In the genomic region with DNA sequence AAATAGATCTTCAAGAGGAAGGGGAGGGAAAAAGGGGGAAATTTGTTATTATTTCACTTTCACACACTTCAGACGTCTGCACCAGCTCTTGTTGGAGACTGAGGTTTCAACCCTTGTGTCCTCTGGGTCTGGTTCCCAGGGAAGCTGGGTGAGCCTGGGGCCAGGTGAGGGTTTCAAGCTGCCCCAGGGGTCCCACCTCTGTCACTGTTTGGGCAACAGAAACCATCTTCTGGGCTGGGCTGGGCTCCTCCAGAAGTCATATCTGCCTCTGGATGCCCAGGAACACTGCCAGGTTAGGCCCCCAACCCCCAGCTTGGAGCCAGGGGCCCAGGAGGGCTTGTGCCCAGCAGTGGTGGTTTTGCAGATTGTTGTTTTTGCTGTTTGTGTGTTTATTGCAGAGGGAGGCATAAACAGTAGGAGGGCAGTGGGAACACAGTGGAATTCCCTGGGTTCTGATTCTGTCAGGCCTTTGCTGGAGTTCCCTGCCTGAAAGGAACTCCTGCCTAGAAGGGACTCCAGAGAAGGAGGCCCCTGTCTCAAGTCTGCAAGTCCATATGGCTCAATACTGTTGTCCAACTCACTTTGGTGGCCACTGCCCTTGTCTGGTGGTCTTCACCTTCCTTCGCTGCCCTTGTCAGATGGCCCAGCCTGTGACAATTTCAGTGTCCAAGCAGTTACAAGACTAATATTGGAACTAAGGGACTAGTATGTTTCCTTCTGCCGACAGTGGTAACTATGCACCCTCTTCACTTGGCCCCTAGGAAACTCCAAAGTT, we compare ENCODE assay signal across 16 cellular contexts. TPM values are rescaled to one million over a fixed set of nuclear protein-coding genes. Genes with fewer than 3 reads are reported as not detected.
DNase-seq lines count a peak whose midpoint lies in the region; ATAC-seq, FAIRE-seq and TF ChIP-seq lines count a peak whose summit lies in the region.
"Had no signal": no experiment of that assay in that cellular context is flagged by ENCODE, and none has a peak within 500 bp of the region (broad histone marks: within the 10 kb centered on the region; RNA-seq: fewer than 3 reads in every experiment).

No MANE protein-coding gene starts in this region.

- no peak overlapping the region; a peak in 1 of 6 replicates for H3K27ac ChIP-seq in A549

- POLR2A ChIA-PET in A549 (lab: Yijun Ruan, JAX), result no interaction called here

- CTCF ChIA-PET in A549 (lab: Yijun Ruan, JAX), result interaction anchor here (1.1 to 1.5 kb wide), 2 partner anchors 13 to 269 kb away, joined by 3 to 7 read pairs; no protein-coding TSS in a partner anchor

- ATAC-seq in A549 (peak in 1 of 2 experiments; percentile 26; a peak in 3 of 6 replicates), GM19463 (IDR thresholded peaks at IDR 0.05; ENCODE audit: unreplicated experiment) (peak; percentile 31), GM21526 (IDR thresholded peaks at IDR 0.05; ENCODE audit: low FRiP score, unreplicated experiment) (no peak), Right ventricle myocardium inferior (no peak), HG03342 (IDR thresholded peaks at IDR 0.05; ENCODE audit: unreplicated experiment) (no peak)
- ATAC-seq in activated T-helper 17 cell treated with anti-CD3 and anti-CD28 coated beads, Interleukin-2, amount 50 U/mL, for 72 hours (replicated peaks), result peak; percentile 10
- no peak for ATAC-seq in activated CD4-positive, CD25-positive, alpha-beta regulatory T cell treated with anti-CD3 and anti-CD28 coated beads, Interleukin-2, amount 50 U/mL, for 24 hours
- ATAC-seq: stimulated activated memory B cell treated with anti-CD40 and anti-IgM and Interleukin-4, amounts not matched to agents 10 μg/mL and 1 μg/mL and 100 μg/mL, for 72 hours had no signal

- no peak for FAIRE-seq in A549 (lab: Jason Lieb, UNC)
- FAIRE-seq: TTC549 had no signal

- WGBS in A549 (ENCODE audit: missing lambda C conversion rate), result 76% methylated on average over 3 of the region's 3 CpGs

- peaks cover 23% of the 10 kb centered on the region for H3K4me1 ChIP-seq in A549

- intact Hi-C loops in Right ventricle myocardium inferior (cut with DNase I), result no loop called here

- no peak for TF ChIP-seq EP300 in A549 (IDR thresholded peaks at IDR 0.05)

- no peaks in the 10 kb centered on the region for H3K9me3 Mint-ChIP-seq in activated T-helper 17 cell treated with anti-CD3 and anti-CD28 coated beads, Interleukin-2, amount 50 U/mL, for 72 hours
- H3K9me3 Mint-ChIP-seq in mesothelial cell of epicardium, result no peaks in the 10 kb centered on the region
- H3K9me3 Mint-ChIP-seq: stimulated activated memory B cell treated with anti-CD40 and anti-IgM and Interleukin-4, amounts not matched to agents 10 μg/mL and 1 μg/mL and 100 μg/mL, for 72 hours had no signal

- H3K4me3 ChIP-seq in A549, result no peak overlapping the region
- H3K4me3 ChIP-seq: body of pancreas had no signal

- no peak overlapping the region for H3K27ac Mint-ChIP-seq in activated T-helper 17 cell treated with anti-CD3 and anti-CD28 coated beads, Interleukin-2, amount 50 U/mL, for 72 hours
- peak overlapping the region; percentile 43 for H3K27ac Mint-ChIP-seq in mesothelial cell of epicardium
- H3K27ac Mint-ChIP-seq: stimulated activated memory B cell treated with anti-CD40 and anti-IgM and Interleukin-4, amounts not matched to agents 10 μg/mL and 1 μg/mL and 100 μg/mL, for 72 hours had no signal

- peaks cover 5% of the 10 kb centered on the region for H3K4me1 Mint-ChIP-seq in activated T-helper 17 cell treated with anti-CD3 and anti-CD28 coated beads, Interleukin-2, amount 50 U/mL, for 72 hours
- peaks cover 57% of the 10 kb centered on the region for H3K4me1 Mint-ChIP-seq in mesothelial cell of epicardium

- no peak for TF ChIP-seq CTCF in A549 (IDR thresholded peaks at IDR 0.05)
- TF ChIP-seq CTCF in mesothelial cell of epicardium (IDR thresholded peaks at IDR 0.05; ENCODE audit: unreplicated experiment), result no peak

- no peak for DNase-seq in A549 (ENCODE audit: low read depth in 1 of 2, low spot score in 1 of 2)
- no peak for DNase-seq in mesothelial cell of epicardium (ENCODE audit: low spot score in 2 of 2, unreplicated experiment in 2 of 2)
- no peak for DNase-seq in Right ventricle myocardium inferior (ENCODE audit: missing footprints)
- DNase-seq: activated CD4-positive, alpha-beta T cell treated with anti-CD3 and anti-CD28 coated beads, Interleukin-2, amount 50 U/mL, for 4 hours; NCI-H1930; NCI-H774; SHP77 treated with DMSO at 0.1 percent for 48 hours had no signal

- H3K4me3 Mint-ChIP-seq in activated T-helper 17 cell treated with anti-CD3 and anti-CD28 coated beads, Interleukin-2, amount 50 U/mL, for 72 hours, result no peak overlapping the region
- no peak overlapping the region for H3K4me3 Mint-ChIP-seq in mesothelial cell of epicardium

- no peaks in the 10 kb centered on the region for H3K9me3 ChIP-seq in A549
- H3K9me3 ChIP-seq: BE2C, body of pancreas had no signal

- peak overlapping the region; percentile 54; the same call in 1 of the 3 replicates for H3K4me2 ChIP-seq in A549

- peaks cover 3% of the 10 kb centered on the region for H3K27me3 Mint-ChIP-seq in activated T-helper 17 cell treated with anti-CD3 and anti-CD28 coated beads, Interleukin-2, amount 50 U/mL, for 72 hours
- no peaks in the 10 kb centered on the region for H3K27me3 Mint-ChIP-seq in mesothelial cell of epicardium (ENCODE audit: low read depth)

- no peak for TF ChIP-seq RAD21 in A549 (conservative IDR thresholded peaks at IDR 0.05 in 1 of 2, IDR thresholded peaks at IDR 0.05 in 1 of 2)

- no peak for TF ChIP-seq POLR2A in A549 (IDR thresholded peaks at IDR 0.05; ENCODE audit: low read length)

- H3K36me3 Mint-ChIP-seq in activated T-helper 17 cell treated with anti-CD3 and anti-CD28 coated beads, Interleukin-2, amount 50 U/mL, for 72 hours (ENCODE audit: low read depth), result no peaks in the 10 kb centered on the region
- H3K36me3 Mint-ChIP-seq in mesothelial cell of epicardium, result peaks cover 5% of the 10 kb centered on the region
- H3K36me3 Mint-ChIP-seq: stimulated activated memory B cell treated with anti-CD40 and anti-IgM and Interleukin-4, amounts not matched to agents 10 μg/mL and 1 μg/mL and 100 μg/mL, for 72 hours had no signal

TF ChIP-seq in A549, 52 proteins besides CTCF, POLR2A, EP300 and RAD21:
- TF ChIP-seq SREBF2 (IDR thresholded peaks at IDR 0.05) (no peak), ZSCAN20 (CRISPR knock-in tag; IDR thresholded peaks at IDR 0.05) (no peak), FOSL2 (IDR thresholded peaks at IDR 0.05) (no peak), FOSL2 (CRISPR knock-in tag; IDR thresholded peaks at IDR 0.05) (no peak), MAFK (IDR thresholded peaks at IDR 0.05; ENCODE audit: partially characterized antibody) (no peak), NFE2L2 (conservative IDR thresholded peaks at IDR 0.05; ENCODE audit: low read length) (no peak), NR3C1 (IDR thresholded peaks at IDR 0.05) (no peak)
- TF ChIP-seq, protein P1, sequence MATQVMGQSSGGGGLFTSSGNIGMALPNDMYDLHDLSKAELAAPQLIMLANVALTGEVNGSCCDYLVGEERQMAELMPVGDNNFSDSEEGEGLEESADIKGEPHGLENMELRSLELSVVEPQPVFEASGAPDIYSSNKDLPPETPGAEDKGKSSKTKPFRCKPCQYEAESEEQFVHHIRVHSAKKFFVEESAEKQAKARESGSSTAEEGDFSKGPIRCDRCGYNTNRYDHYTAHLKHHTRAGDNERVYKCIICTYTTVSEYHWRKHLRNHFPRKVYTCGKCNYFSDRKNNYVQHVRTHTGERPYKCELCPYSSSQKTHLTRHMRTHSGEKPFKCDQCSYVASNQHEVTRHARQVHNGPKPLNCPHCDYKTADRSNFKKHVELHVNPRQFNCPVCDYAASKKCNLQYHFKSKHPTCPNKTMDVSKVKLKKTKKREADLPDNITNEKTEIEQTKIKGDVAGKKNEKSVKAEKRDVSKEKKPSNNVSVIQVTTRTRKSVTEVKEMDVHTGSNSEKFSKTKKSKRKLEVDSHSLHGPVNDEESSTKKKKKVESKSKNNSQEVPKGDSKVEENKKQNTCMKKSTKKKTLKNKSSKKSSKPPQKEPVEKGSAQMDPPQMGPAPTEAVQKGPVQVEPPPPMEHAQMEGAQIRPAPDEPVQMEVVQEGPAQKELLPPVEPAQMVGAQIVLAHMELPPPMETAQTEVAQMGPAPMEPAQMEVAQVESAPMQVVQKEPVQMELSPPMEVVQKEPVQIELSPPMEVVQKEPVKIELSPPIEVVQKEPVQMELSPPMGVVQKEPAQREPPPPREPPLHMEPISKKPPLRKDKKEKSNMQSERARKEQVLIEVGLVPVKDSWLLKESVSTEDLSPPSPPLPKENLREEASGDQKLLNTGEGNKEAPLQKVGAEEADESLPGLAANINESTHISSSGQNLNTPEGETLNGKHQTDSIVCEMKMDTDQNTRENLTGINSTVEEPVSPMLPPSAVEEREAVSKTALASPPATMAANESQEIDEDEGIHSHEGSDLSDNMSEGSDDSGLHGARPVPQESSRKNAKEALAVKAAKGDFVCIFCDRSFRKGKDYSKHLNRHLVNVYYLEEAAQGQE (IDR thresholded peaks at IDR 0.05), result no peak

RNA-seq across cellular contexts. Expression of a gene that starts 47.3 kb away (rescaled TPM):
- 2.5 and 3.7 TPM in 2 replicates for polyA plus RNA-seq in A549 (2011; rRNA removed)
- 2.6 and 3.0 TPM in 2 replicates for polyA plus RNA-seq in A549 (2012; cell fraction: cytosol; rRNA removed)
- 1.8 and 2.3 TPM in 2 replicates for polyA plus RNA-seq in A549 (2012; cell fraction: nucleus; rRNA removed)
- 2.4 to 3.4 TPM (median 2.6 TPM) in 3 replicates for polyA plus RNA-seq in A549 (2017; fragmentation: RNase III; extraction: RNeasy Plus Mini Kit Qiagen cat#74134 plus additional on column Dnase treatment)
- polyA minus RNA-seq in A549 (2011; rRNA and poly(A)+ RNA removed), result 4.1 and 6.9 TPM in 2 replicates
- total RNA-seq in activated T-helper 17 cell treated with anti-CD3 and anti-CD28 coated beads, Interleukin-2, amount 50 U/mL, for 72 hours, result 1 to 10 TPM in 1 of 2 donors, under 1 TPM in 1; 0.19 to 3.1 TPM
- total RNA-seq in mesothelial cell of epicardium, result 10.9 to 12.8 TPM (median 11.0 TPM) in 3 replicates
- 58.8 TPM for total RNA-seq in Right ventricle myocardium inferior

Comparison
In these comparisons a context has a peak if more than half of its experiments do, and no peak if none do; other contexts are left out.
1. ATAC-seq: peak in GM19463 (single experiment) and activated T-helper 17 cell treated with anti-CD3 and anti-CD28 coated beads, Interleukin-2, amount 50 U/mL, for 72 hours (single experiment); none in activated CD4-positive, CD25-positive, alpha-beta regulatory T cell treated with anti-CD3 and anti-CD28 coated beads, Interleukin-2, amount 50 U/mL, for 24 hours (0 of 2), GM21526 (single experiment), Right ventricle myocardium inferior (single experiment) and HG03342 (single experiment).